In the genomic region with DNA sequence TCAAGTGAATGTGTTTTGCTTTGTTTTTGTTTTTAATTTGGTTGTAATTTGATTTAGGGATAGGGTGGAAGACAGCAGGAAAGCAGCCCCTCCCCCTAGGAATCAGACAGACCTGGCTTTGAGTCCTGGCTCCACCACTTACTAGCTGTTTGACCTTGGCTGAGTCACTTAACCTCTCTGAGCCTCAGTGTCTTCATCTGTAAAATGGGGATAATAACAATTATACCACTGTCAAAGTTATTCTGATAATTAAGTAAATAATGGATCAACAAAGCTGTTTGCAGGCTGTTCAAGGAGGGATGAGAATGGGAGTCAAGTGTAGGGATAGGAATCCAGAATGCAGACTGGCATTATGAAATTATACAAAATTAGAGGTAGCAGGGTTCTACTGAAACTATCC, we compare ENCODE assay signal across 9 cellular contexts. TPM values are rescaled to one million over a fixed set of nuclear protein-coding genes. Genes with fewer than 3 reads are reported as not detected.
DNase-seq lines count a peak whose midpoint lies in the region; ATAC-seq, FAIRE-seq and TF ChIP-seq lines count a peak whose summit lies in the region.
"Had no signal": no experiment of that assay in that cellular context is flagged by ENCODE, and none has a peak within 500 bp of the region (broad histone marks: within the 10 kb centered on the region; RNA-seq: fewer than 3 reads in every experiment).

No MANE protein-coding gene starts in this region.

- no peaks in the 10 kb centered on the region for H3K79me2 ChIP-seq in OCI-LY1 (ENCODE audit: insufficient read depth, low read length)
- H3K79me2 ChIP-seq in osteoblast (ENCODE audit: insufficient read depth, low read length), result peaks cover 6% of the 10 kb centered on the region

- H3K4me1 ChIP-seq in OCI-LY1 (ENCODE audit: insufficient read depth, low read length, severe bottlenecking) (peaks cover 18% of the 10 kb centered on the region), endocrine pancreas (ENCODE audit: control insufficient read depth, insufficient read depth, low read length) (no peaks in the 10 kb centered on the region), osteoblast (ENCODE audit: insufficient read depth, low read length) (peaks cover 33% of the 10 kb centered on the region)

- no peaks in the 10 kb centered on the region for H3F3A ChIP-seq in OCI-LY1 (ENCODE audit: insufficient read depth, low read length)

- intact Hi-C loops in posterior vena cava (cut with DNase I), result no loop called here

- H3K9me3 ChIP-seq in OCI-LY1 (ENCODE audit: low read length) (no peaks in the 10 kb centered on the region), endocrine pancreas (ENCODE audit: control insufficient read depth, low read length) (no peaks in the 10 kb centered on the region), osteoblast (ENCODE audit: low read depth, low read length) (no peaks in the 10 kb centered on the region)

- FAIRE-seq in HTR-8/SVneo (lab: Jason Lieb, UNC), result no peak

- H3K9ac ChIP-seq in OCI-LY1 (ENCODE audit: low read length), result peak overlapping the region; percentile 84
- H3K9ac ChIP-seq in endocrine pancreas (ENCODE audit: control insufficient read depth, insufficient read depth, low read length), result peak overlapping the region; percentile 44

- H3K4me2 ChIP-seq in OCI-LY1 (ENCODE audit: low read length) (peak overlapping the region; percentile 83), osteoblast (ENCODE audit: insufficient read depth, low read length) (peak overlapping the region; percentile 96)

- DNase-seq in osteoblast (ENCODE audit: insufficient read length, low spot score, missing footprints), result no peak
- DNase-seq in HTR-8/SVneo (ENCODE audit: insufficient read length, low spot score), result no peak
- no peak for DNase-seq in stimulated activated naive CD4-positive, alpha-beta T cell (lab: John Stamatoyannopoulos, UW)
- DNase-seq in posterior vena cava (ENCODE audit: low spot score), result no peak
- DNase-seq: NCI-H2171 had no signal

- ATAC-seq in GM19452 (IDR thresholded peaks at IDR 0.05; ENCODE audit: unreplicated experiment), result no peak

- H3K9me2 ChIP-seq in OCI-LY1 (ENCODE audit: low read depth, low read length), result no peaks in the 10 kb centered on the region

- H4K20me1 ChIP-seq in OCI-LY1 (ENCODE audit: insufficient read depth, low read length) (no peaks in the 10 kb centered on the region), osteoblast (ENCODE audit: insufficient read depth, low read length) (no peaks in the 10 kb centered on the region)

- TF ChIP-seq CTCF in C4-2B (conservative IDR thresholded peaks at IDR 0.05), result no peak
- no peak for TF ChIP-seq CTCF in OCI-LY1 (IDR thresholded peaks at IDR 0.05; ENCODE audit: low read length)
- TF ChIP-seq CTCF in osteoblast (IDR thresholded peaks at IDR 0.05; ENCODE audit: extremely low read depth, low read depth, low read length), result no peak

- H3K27me3 ChIP-seq in OCI-LY1 (ENCODE audit: insufficient read depth, low read length) (no peaks in the 10 kb centered on the region), endocrine pancreas (ENCODE audit: control insufficient read depth, insufficient read depth, low read length) (no peaks in the 10 kb centered on the region), osteoblast (ENCODE audit: insufficient read depth, low read length) (no peaks in the 10 kb centered on the region)

- H3K27ac ChIP-seq in C4-2B, result peak overlapping the region; percentile 82
- peak overlapping the region; percentile 84 for H3K27ac ChIP-seq in OCI-LY1 (ENCODE audit: low read depth, low read length, poor library complexity, severe bottlenecking)
- H3K27ac ChIP-seq in osteoblast (ENCODE audit: low read depth, low read length), result peak overlapping the region; percentile 100

- H3K4me3 ChIP-seq in OCI-LY1 (ENCODE audit: low read depth, low read length, poor library complexity, severe bottlenecking) (peak overlapping the region; percentile 66), endocrine pancreas (ENCODE audit: control insufficient read depth, insufficient read depth, low read length) (peak overlapping the region; percentile 60), osteoblast (ENCODE audit: insufficient read depth, low read length) (peak overlapping the region; percentile 91)

- H3K36me3 ChIP-seq in OCI-LY1 (ENCODE audit: insufficient read depth, low read length) (no peaks in the 10 kb centered on the region), endocrine pancreas (ENCODE audit: control insufficient read depth, insufficient read depth, low read length) (no peaks in the 10 kb centered on the region), osteoblast (ENCODE audit: insufficient read depth, low read length) (no peaks in the 10 kb centered on the region)

- H2AFZ ChIP-seq in OCI-LY1 (ENCODE audit: low read length), result no peak overlapping the region
- peak overlapping the region; percentile 87 for H2AFZ ChIP-seq in osteoblast (ENCODE audit: low read length)

RNA-seq across cellular contexts. Expression of a gene that starts 1.2 kb away (rescaled TPM):
- total RNA-seq in osteoblast (21.7 and 23.0 TPM in 2 replicates), posterior vena cava (10 to 100 TPM; 34.6 to 35.8 TPM)

RNA-seq across cellular contexts. Expression of a gene that starts 5.6 kb away (rescaled TPM):
- total RNA-seq in osteoblast (not detected in 2 replicates), posterior vena cava (not detected)

RNA-seq across cellular contexts. Expression of a gene that starts 8.2 kb away (rescaled TPM):
- total RNA-seq in osteoblast (131 and 138 TPM in 2 replicates), posterior vena cava (10 to 100 TPM; 63.3 to 73.7 TPM)

RNA-seq across cellular contexts. Expression of a gene that starts 24.2 kb away (rescaled TPM):
- total RNA-seq in osteoblast (0.88 and 1.1 TPM in 2 replicates), posterior vena cava (1 to 10 TPM in 1 of 2 donors, under 1 TPM in 1; 0.74 to 3.6 TPM)

RNA-seq across cellular contexts. Expression of a gene that starts 30.6 kb away (rescaled TPM):
- total RNA-seq in osteoblast (5.1 and 6.2 TPM in 2 replicates), posterior vena cava (1 to 10 TPM; 6.0 to 6.9 TPM)
